9 cellular contexts compared by ENCODE assay signal in the genomic region with DNA sequence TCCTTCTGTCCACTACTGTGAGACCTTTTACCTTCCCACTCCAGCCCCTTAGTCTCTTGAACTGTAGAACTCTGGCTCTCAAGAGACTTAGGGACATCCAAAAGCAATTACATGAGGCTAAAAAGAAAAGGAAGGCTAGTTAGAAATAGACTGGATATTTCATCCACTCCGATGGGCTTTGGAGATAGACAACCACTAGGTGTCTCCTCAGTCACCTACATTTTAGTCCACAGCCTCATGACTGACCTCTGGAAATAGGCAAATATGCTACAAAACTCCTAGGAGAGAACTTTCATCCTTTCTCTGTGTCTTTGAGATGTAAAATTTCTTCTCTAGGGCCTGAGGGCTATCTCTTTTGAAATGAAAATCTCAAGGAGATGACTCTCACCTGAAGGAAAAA. TPM values are rescaled to one million over a fixed set of nuclear protein-coding genes. Genes with fewer than 3 reads are reported as not detected.
A peak's percentile ranks its signal among the peaks of the same experiment; 100 is the strongest.
DNase-seq lines count a peak whose midpoint lies in the region; ATAC-seq and TF ChIP-seq lines count a peak whose summit lies in the region.
"Had no signal": no experiment of that assay in that cellular context is flagged by ENCODE, and none has a peak within 500 bp of the region (broad histone marks: within the 10 kb centered on the region; RNA-seq: fewer than 3 reads in every experiment).

No MANE protein-coding gene starts in this region.

- H3K4me3 ChIP-seq in brain microvascular endothelial cell (ENCODE audit: low read depth, low read length) (no peak overlapping the region), neural progenitor cell (no peak overlapping the region), esophagus muscularis mucosa (no peak overlapping the region)
- H3K4me3 ChIP-seq: BLaER1 had no signal

- 44% methylated on average over 1 of the region's 1 CpG for WGBS in esophagus muscularis mucosa

- no peaks in the 10 kb centered on the region for H4K20me1 ChIP-seq in neural progenitor cell (ENCODE audit: low read depth)
- H4K20me1 ChIP-seq: BLaER1 had no signal

- H3K27ac ChIP-seq in brain microvascular endothelial cell (no peak overlapping the region), neural progenitor cell (no peak overlapping the region), esophagus muscularis mucosa (replicated peaks in 1 of 4) (no peak overlapping the region)
- H3K27ac ChIP-seq: BLaER1 had no signal

- no peaks in the 10 kb centered on the region for H3K27me3 ChIP-seq in brain microvascular endothelial cell (replicated peaks)
- no peaks in the 10 kb centered on the region for H3K27me3 ChIP-seq in neural progenitor cell
- H3K27me3 ChIP-seq in esophagus muscularis mucosa, result no peaks in the 10 kb centered on the region
- H3K27me3 ChIP-seq: BLaER1 had no signal

- H3K27me3 Mint-ChIP-seq in neural progenitor cell (ENCODE audit: insufficient read depth, low read depth), result no peaks in the 10 kb centered on the region
- H3K27me3 Mint-ChIP-seq in activated CD8-positive, alpha-beta memory T cell treated with anti-CD3 and anti-CD28 coated beads, Interleukin-2, amount 10 ng/mL, durations not matched to agents 7 days and 5 days, result no peaks in the 10 kb centered on the region

- H3K36me3 ChIP-seq in brain microvascular endothelial cell (replicated peaks) (no peaks in the 10 kb centered on the region), neural progenitor cell (no peaks in the 10 kb centered on the region), esophagus muscularis mucosa (no peaks in the 10 kb centered on the region)
- H3K36me3 ChIP-seq: BLaER1 had no signal

- TF ChIP-seq POLR2A in esophagus muscularis mucosa (IDR thresholded peaks at IDR 0.05; ENCODE audit: low read depth), result no peak

- ATAC-seq in activated CD8-positive, alpha-beta memory T cell treated with anti-CD3 and anti-CD28 coated beads, Interleukin-2, amount 10 ng/mL, durations not matched to agents 7 days and 5 days, result no peak

- H3K4me1 Mint-ChIP-seq in neural progenitor cell, result no peaks in the 10 kb centered on the region
- H3K4me1 Mint-ChIP-seq in activated CD8-positive, alpha-beta memory T cell treated with anti-CD3 and anti-CD28 coated beads, Interleukin-2, amount 10 ng/mL, durations not matched to agents 7 days and 5 days, result no peaks in the 10 kb centered on the region

- peak; percentile 1 for DNase-seq in NCI-H146 (lab: John Stamatoyannopoulos, UW)
- DNase-seq in NCI-H146 treated with DMSO at 0.1 percent for 48 hours (lab: John Stamatoyannopoulos, UW; ENCODE audit: unreplicated experiment), result no peak
- DNase-seq in Kasumi-1 (lab: John Stamatoyannopoulos, UW), result peak; percentile 29 to 31
- no peak for DNase-seq in brain microvascular endothelial cell
- peak; percentile 8 for DNase-seq in neural progenitor cell (ENCODE audit: low spot score)
- no peak for DNase-seq in activated CD8-positive, alpha-beta memory T cell treated with anti-CD3 and anti-CD28 coated beads, Interleukin-2, amount 10 ng/mL, durations not matched to agents 7 days and 5 days
- no peak for DNase-seq in esophagus muscularis mucosa (ENCODE audit: extremely low spot score)
- DNase-seq in NCI-H1436 treated with DMSO at 0.1 percent for 48 hours (lab: John Stamatoyannopoulos, UW), result no peak

- H2AFZ ChIP-seq in neural progenitor cell (replicated peaks), result no peak overlapping the region

- in situ Hi-C loops in brain microvascular endothelial cell (cut with HindIII; ENCODE audit: low pct_ligation_motif_present, low sequenced_read_pairs), result no loop called here

- peaks cover 10% of the 10 kb centered on the region for H3K9me3 Mint-ChIP-seq in neural progenitor cell
- no peaks in the 10 kb centered on the region for H3K9me3 Mint-ChIP-seq in activated CD8-positive, alpha-beta memory T cell treated with anti-CD3 and anti-CD28 coated beads, Interleukin-2, amount 10 ng/mL, durations not matched to agents 7 days and 5 days (ENCODE audit: low read depth)

- H3K9me3 ChIP-seq in neural progenitor cell (ENCODE audit: low read depth) (peaks cover 8% of the 10 kb centered on the region), esophagus muscularis mucosa (no peaks in the 10 kb centered on the region)
- H3K9me3 ChIP-seq: BLaER1 had no signal

- H3K36me3 Mint-ChIP-seq in neural progenitor cell, result peaks cover 2% of the 10 kb centered on the region
- H3K36me3 Mint-ChIP-seq in activated CD8-positive, alpha-beta memory T cell treated with anti-CD3 and anti-CD28 coated beads, Interleukin-2, amount 10 ng/mL, durations not matched to agents 7 days and 5 days, result no peaks in the 10 kb centered on the region

- no peak for TF ChIP-seq EP300 in esophagus muscularis mucosa (IDR thresholded peaks at IDR 0.05)

- H3F3A ChIP-seq in neural progenitor cell (ENCODE audit: low read depth), result no peaks in the 10 kb centered on the region

- intact Hi-C loops in esophagus muscularis mucosa (cut with DNase I), result no loop called here

- no peak overlapping the region for H3K4me2 ChIP-seq in neural progenitor cell

- H3K4me3 Mint-ChIP-seq in neural progenitor cell, result no peak overlapping the region
- no peak overlapping the region for H3K4me3 Mint-ChIP-seq in activated CD8-positive, alpha-beta memory T cell treated with anti-CD3 and anti-CD28 coated beads, Interleukin-2, amount 10 ng/mL, durations not matched to agents 7 days and 5 days

- no peak overlapping the region for H3K27ac Mint-ChIP-seq in neural progenitor cell
- no peak overlapping the region for H3K27ac Mint-ChIP-seq in activated CD8-positive, alpha-beta memory T cell treated with anti-CD3 and anti-CD28 coated beads, Interleukin-2, amount 10 ng/mL, durations not matched to agents 7 days and 5 days

- no peaks in the 10 kb centered on the region for H3K79me2 ChIP-seq in neural progenitor cell (ENCODE audit: low read depth)

- no peak overlapping the region for H3K9ac ChIP-seq in neural progenitor cell
- H3K9ac ChIP-seq: BLaER1 had no signal

- H3K4me1 ChIP-seq in neural progenitor cell (no peaks in the 10 kb centered on the region), esophagus muscularis mucosa (no peaks in the 10 kb centered on the region)

- TF ChIP-seq CTCF in brain microvascular endothelial cell (IDR thresholded peaks at IDR 0.05; ENCODE audit: low read depth, low read length, missing control alignments), result peak; percentile 46
- TF ChIP-seq CTCF in neural progenitor cell (IDR thresholded peaks at IDR 0.05), result peak; percentile 41
- TF ChIP-seq CTCF in esophagus muscularis mucosa (IDR thresholded peaks at IDR 0.05), result no peak

- CTCF ChIA-PET in activated CD8-positive, alpha-beta memory T cell treated with anti-CD3 and anti-CD28 coated beads, Interleukin-2, amount 10 ng/mL, durations not matched to agents 7 days and 5 days (lab: Charles Lee), result interaction anchor here (0.8 to 1.1 kb wide), 2 partner anchors 134 to 150 kb away, joined by 3 read pairs; no protein-coding TSS in a partner anchor

RNA-seq across cellular contexts. Expression of a gene that starts 45.1 kb away (rescaled TPM):
- total RNA-seq in neural progenitor cell (ENCODE audit: low replicate concordance) (20.4 and 29.6 TPM in 2 replicates), esophagus muscularis mucosa (10 to 100 TPM; 57.3 to 81.2 (median 67.5) TPM)
- total RNA-seq in activated CD8-positive, alpha-beta memory T cell treated with anti-CD3 and anti-CD28 coated beads, Interleukin-2, amount 10 ng/mL, durations not matched to agents 7 days and 5 days, result 10 to 100 TPM; 41.2 to 44.7 TPM

RNA-seq across cellular contexts. Expression of a gene that starts 46.5 kb away (rescaled TPM):
- total RNA-seq in neural progenitor cell (ENCODE audit: low replicate concordance), result 56.5 and 95.2 TPM in 2 replicates
- total RNA-seq in activated CD8-positive, alpha-beta memory T cell treated with anti-CD3 and anti-CD28 coated beads, Interleukin-2, amount 10 ng/mL, durations not matched to agents 7 days and 5 days, result 10 to 100 TPM; 31.1 to 32.9 TPM
- total RNA-seq in esophagus muscularis mucosa, result 10 to 100 TPM; 31.5 to 45.7 (median 39.6) TPM

Comparison
In these comparisons a context has a peak if more than half of its experiments do, and no peak if none do; other contexts are left out.
1. DNase-seq: peak in NCI-H146 (single experiment), Kasumi-1 (2 of 2) and neural progenitor cell (single experiment); none in NCI-H146 treated with DMSO at 0.1 percent for 48 hours (single experiment), brain microvascular endothelial cell (single experiment), activated CD8-positive, alpha-beta memory T cell treated with anti-CD3 and anti-CD28 coated beads, Interleukin-2, amount 10 ng/mL, durations not matched to agents 7 days and 5 days (single experiment), esophagus muscularis mucosa (single experiment) and NCI-H1436 treated with DMSO at 0.1 percent for 48 hours (single experiment).
2. CTCF ChIP-seq: peak in brain microvascular endothelial cell (single experiment) and neural progenitor cell (single experiment); none in esophagus muscularis mucosa (0 of 3).